ENCODE assay signal across 14 cellular contexts in the genomic region with DNA sequence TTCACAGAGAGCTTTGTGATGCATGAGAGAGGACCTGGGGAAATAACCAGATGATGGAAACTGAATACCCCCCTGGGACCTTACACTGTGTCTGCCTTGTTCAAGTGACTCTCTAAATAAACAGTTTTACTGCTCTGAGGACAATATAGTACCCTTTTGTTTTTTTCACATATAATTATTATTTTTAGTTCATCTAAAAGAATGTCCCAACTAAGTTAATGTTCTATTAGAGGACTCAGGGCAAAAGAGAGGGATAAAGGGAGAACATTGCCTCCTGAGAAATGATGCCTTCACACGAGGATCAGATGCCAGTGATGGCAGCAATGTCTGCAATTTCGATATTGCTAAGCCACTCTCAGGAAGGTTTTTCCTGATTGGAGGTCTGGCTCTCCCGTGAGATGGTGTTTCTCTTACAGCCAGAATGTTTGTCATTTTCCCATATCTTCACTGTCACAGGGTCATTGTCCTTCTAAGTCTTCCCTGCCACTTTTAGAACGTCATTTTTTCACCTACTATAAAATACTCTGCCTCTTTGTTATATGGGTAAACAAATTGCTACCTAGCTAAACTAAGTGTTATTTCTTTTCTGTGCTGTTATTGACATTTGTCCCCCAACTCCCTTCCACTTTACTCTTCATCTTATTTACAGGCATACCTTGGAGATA.
A peak's percentile ranks its signal among the peaks of the same experiment; 100 is the strongest.
DNase-seq lines count a peak whose midpoint lies in the region; TF ChIP-seq lines count a peak whose summit lies in the region.
"Had no signal": no experiment of that assay in that cellular context is flagged by ENCODE, and none has a peak within 500 bp of the region (broad histone marks: within the 10 kb centered on the region; RNA-seq: fewer than 3 reads in every experiment).

No MANE protein-coding gene starts in this region.

- no peak overlapping the region for H3K4me3 Mint-ChIP-seq in chondrocyte (ENCODE audit: unreplicated experiment)
- H3K4me3 Mint-ChIP-seq: activated T-cell treated with anti-CD3 and anti-CD28 coated beads, Interleukin-2, amount 50 U/mL, for 24 hours had no signal

- no peak overlapping the region for H3K27ac Mint-ChIP-seq in chondrocyte (ENCODE audit: unreplicated experiment)
- H3K27ac Mint-ChIP-seq: activated T-cell treated with anti-CD3 and anti-CD28 coated beads, Interleukin-2, amount 50 U/mL, for 24 hours had no signal

- TF ChIP-seq EP300 in sigmoid colon (IDR thresholded peaks at IDR 0.05) = no peak

- no peaks in the 10 kb centered on the region for H3K36me3 ChIP-seq in sigmoid colon
- H3K36me3 ChIP-seq: WERI-Rb-1 had no signal

- peaks cover 3% of the 10 kb centered on the region for H3K36me3 Mint-ChIP-seq in chondrocyte (ENCODE audit: low read depth)

- intact Hi-C loops in sigmoid colon (cut with DNase I) = no loop called here

- peaks cover 0 to 4% (median 0%) of the 10 kb centered on the region in 4 donors for H3K9me3 ChIP-seq in sigmoid colon

- TF ChIP-seq CTCF in GM13976 (IDR thresholded peaks at IDR 0.05; ENCODE audit: borderline replicate concordance, control extremely low read depth, extremely low read depth, insufficient read depth, missing control alignments) (no peak), sigmoid colon (IDR thresholded peaks at IDR 0.05) (no peak), chondrocyte (IDR thresholded peaks at IDR 0.05) (no peak)

- peak overlapping the region in 3 of 4 donors; percentile 24 to 76 (median 40) for H3K27ac ChIP-seq in sigmoid colon
- H3K27ac ChIP-seq: WERI-Rb-1 had no signal

- H3K4me1 ChIP-seq in sigmoid colon = peaks cover 0 to 33% (median 18%) of the 10 kb centered on the region in 4 donors

- peaks cover 14% of the 10 kb centered on the region for H3K4me1 Mint-ChIP-seq in chondrocyte (ENCODE audit: low read depth)

- peak; percentile 30 for DNase-seq in GM13976 (ENCODE audit: low spot score)
- DNase-seq in NCI-H1092 (lab: John Stamatoyannopoulos, UW) = peak; percentile 85
- DNase-seq in NCI-H69 (lab: John Stamatoyannopoulos, UW) = peak; percentile 94
- DNase-seq in sigmoid colon = no peak
- no peak for DNase-seq in SKM-1 treated with dmso at 0.1 percent for 144 hours (lab: John Stamatoyannopoulos, UW; ENCODE audit: unreplicated experiment)
- no peak for DNase-seq in dermis blood vessel endothelial cell
- no peak for DNase-seq in AG08395 (ENCODE audit: low spot score)
- DNase-seq in chondrocyte (ENCODE audit: low spot score) = no peak
- DNase-seq: activated T-cell treated with anti-CD3 and anti-CD28 coated beads, Interleukin-2, amount 50 U/mL, for 24 hours; COR-L47; Right ventricle myocardium superior; stimulated activated naive CD8-positive, alpha-beta T cell treated with anti-CD3 and anti-CD28 coated beads, Interleukin-15, Interleukin-2, amounts not matched to agents 100 U/mL and 50 U/mL, for 24 hours; WERI-Rb-1 had no signal

- H3K9me3 Mint-ChIP-seq in chondrocyte (ENCODE audit: low read depth) = peaks cover 16% of the 10 kb centered on the region

- 10 to 58% methylated on average over 4 of the region's 4 CpGs for WGBS in sigmoid colon, 2 donors

- in situ Hi-C loops in GM13976 (cut with MboI; ENCODE audit: low sequenced_read_pairs, unreplicated experiment) = no loop called here

- H3K4me3 ChIP-seq in sigmoid colon = no peak overlapping the region
- H3K4me3 ChIP-seq: lung had no signal

- no peak for TF ChIP-seq POLR2A in sigmoid colon (IDR thresholded peaks at IDR 0.05)

- H3K27me3 ChIP-seq in sigmoid colon = no peaks in the 10 kb centered on the region

- no peaks in the 10 kb centered on the region for H3K27me3 Mint-ChIP-seq in chondrocyte (ENCODE audit: low read depth)
- H3K27me3 Mint-ChIP-seq: activated T-cell treated with anti-CD3 and anti-CD28 coated beads, Interleukin-2, amount 50 U/mL, for 24 hours had no signal

Comparison
In these comparisons a context has a peak if more than half of its experiments do, and no peak if none do; other contexts are left out.
1. DNase-seq: peak in GM13976 (single experiment), NCI-H1092 (single experiment) and NCI-H69 (single experiment); none in sigmoid colon (single experiment), SKM-1 treated with dmso at 0.1 percent for 144 hours (single experiment), dermis blood vessel endothelial cell (single experiment), AG08395 (single experiment) and chondrocyte (single experiment).